In the genomic region with DNA sequence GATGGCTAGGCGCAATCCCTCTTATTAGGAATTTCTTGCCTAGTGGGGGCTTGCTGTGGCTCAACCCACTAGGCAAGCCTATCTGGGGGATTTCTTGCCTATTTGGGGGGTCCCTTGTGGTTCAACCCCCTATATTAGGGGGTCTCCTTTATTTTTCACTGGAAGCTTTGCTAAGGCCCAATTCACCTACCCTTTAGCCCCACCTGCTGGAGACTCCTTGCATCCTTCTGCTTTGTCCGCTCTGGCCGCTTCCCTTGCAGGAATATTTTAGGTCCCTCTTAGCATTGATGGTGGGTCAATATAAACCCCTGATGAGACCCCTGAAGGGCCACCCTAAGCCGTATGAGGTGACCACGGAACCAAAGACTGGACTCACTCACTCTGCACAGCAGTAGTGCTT, we compare ENCODE assay signal across 9 cellular contexts.
DNase-seq lines count a peak whose midpoint lies in the region; ATAC-seq and TF ChIP-seq lines count a peak whose summit lies in the region.
"Had no signal": no experiment of that assay in that cellular context is flagged by ENCODE, and none has a peak within 500 bp of the region (broad histone marks: within the 10 kb centered on the region; RNA-seq: fewer than 3 reads in every experiment).

No MANE protein-coding gene starts in this region.

- H3K4me2 ChIP-seq in H9 (ENCODE audit: insufficient read depth, insufficient read length, low read length) = no peak overlapping the region

- no peak overlapping the region for H2AK5ac ChIP-seq in H9 (ENCODE audit: insufficient read length, low read length)

- no peaks in the 10 kb centered on the region for H3K23me2 ChIP-seq in H9 (ENCODE audit: insufficient read length, low read depth, low read length, poor library complexity, severe bottlenecking)

- TF ChIP-seq CTCF in C4-2B (conservative IDR thresholded peaks at IDR 0.05) (peak; percentile 66), H9 (conservative IDR thresholded peaks at IDR 0.05) (peak; percentile 82), Panc1 (IDR thresholded peaks at IDR 0.05) (peak; percentile 72)

- H3K4ac ChIP-seq in H9 (ENCODE audit: low read depth, low read length) = no peak overlapping the region

- H3K4me1 ChIP-seq in H9 (ENCODE audit: insufficient read depth, low read length) = no peaks in the 10 kb centered on the region
- H3K4me1 ChIP-seq in Panc1 (ENCODE audit: control insufficient read depth, insufficient read depth, low read length) = no peaks in the 10 kb centered on the region

- H3K14ac ChIP-seq in H9 (ENCODE audit: insufficient read depth, low read length) = no peak overlapping the region

- no peak overlapping the region for H4K8ac ChIP-seq in H9 (replicated peaks; ENCODE audit: insufficient read length, low read depth, low read length)

- no peak overlapping the region for H4K5ac ChIP-seq in H9 (ENCODE audit: insufficient read length, low read depth, low read length)

- H3K4me1 Mint-ChIP-seq in H9 = peaks cover 12 to 14% of the 10 kb centered on the region in 2 experiments

- no peaks in the 10 kb centered on the region; the same call in 1 of the 2 replicates for H3K27me3 Mint-ChIP-seq in H9 (ENCODE audit: low read depth)

- H4K91ac ChIP-seq in H9 (ENCODE audit: insufficient read length, low read depth, low read length) = no peak overlapping the region

- H2BK5ac ChIP-seq in H9 (ENCODE audit: insufficient read length, low read length) = no peak overlapping the region

- H3T11ph ChIP-seq in H9 (ENCODE audit: low read length) = no peak overlapping the region

- H2BK12ac ChIP-seq in H9 (ENCODE audit: insufficient read length, low read depth, low read length) = no peak overlapping the region

- H3K4me3 Mint-ChIP-seq in H9 = no peak overlapping the region

- intact Hi-C loops in Panc1 (cut with micrococcal nuclease; ENCODE audit: unreplicated experiment) = loop anchor here (10.0 kb wide), 1 partner anchor 543 kb away; no protein-coding TSS in a partner anchor

- H3K79me2 ChIP-seq in H9 (ENCODE audit: insufficient read depth, low read length) = no peaks in the 10 kb centered on the region

- CTCF ChIA-PET in Panc1 (lab: Charles Lee) = no interaction called here

- no peak overlapping the region for H2BK15ac ChIP-seq in H9 (ENCODE audit: low read depth, low read length)

- H3K36me3 Mint-ChIP-seq in H9 (ENCODE audit: insufficient read depth in 1 of 3, low read depth in 3 of 3) = peaks cover 6% of the 10 kb centered on the region in 3 experiments; a peak in 6 of 7 replicates

- BruUV-seq in Panc1 (replicated peaks; lab: Mats Ljungman, UMichigan) = no TSS peak

- in situ Hi-C loops in Panc1 (cut with HindIII; ENCODE audit: low pct_unique_long_range_greater_than_20kb, low sequenced_read_pairs) = no loop called here

- H3K27me3 ChIP-seq in H9 (ENCODE audit: insufficient read depth, low read length) (no peaks in the 10 kb centered on the region), Panc1 (ENCODE audit: control insufficient read depth, insufficient read depth, low read length) (no peaks in the 10 kb centered on the region)

- H3K27ac Mint-ChIP-seq in H9 = no peak overlapping the region

- H3K79me1 ChIP-seq in H9 (ENCODE audit: insufficient read depth, low read depth, low read length, poor library complexity, severe bottlenecking) = no peaks in the 10 kb centered on the region

- POLR2A ChIA-PET in Panc1 (lab: Charles Lee) = no interaction called here

- H3K23ac ChIP-seq in H9 (ENCODE audit: insufficient read length, low read depth, low read length) = no peak overlapping the region

- peaks cover 5% of the 10 kb centered on the region for H3K9me3 ChIP-seq in H9 (ENCODE audit: control insufficient read depth, low read depth, low read length)
- 0 out of 2 replicates have a peak, but pooled peaks cover 2% of the 10 kb centered on the region for H3K9me3 ChIP-seq in Panc1 (ENCODE audit: control insufficient read depth, insufficient read depth, low read depth, low read length)

- DNase-seq in H9 (peak; percentile 61), Panc1 (ENCODE audit: low read depth, low spot score) (no peak), iPS DF 4.7 (ENCODE audit: extremely low read depth, low spot score) (peak; percentile 11), NCI-H1092 (lab: John Stamatoyannopoulos, UW) (no peak)

- H3K18ac ChIP-seq in H9 (ENCODE audit: insufficient read length, low read depth, low read length) = no peak overlapping the region

- H3K56ac ChIP-seq in H9 (ENCODE audit: insufficient read length, low read depth, low read length) = no peak overlapping the region

- H3K4me3 ChIP-seq in Panc1 (ENCODE audit: low read depth in 2 of 2, low read length in 2 of 2) = no peak overlapping the region

- no peaks in the 10 kb centered on the region for H3K36me3 ChIP-seq in Panc1 (ENCODE audit: control insufficient read depth, insufficient read depth, low read length)

- no peak overlapping the region for H3K27ac ChIP-seq in C4-2B
- H3K27ac ChIP-seq in H9 (ENCODE audit: insufficient read length, low read depth, low read length) = no peak overlapping the region
- no peak overlapping the region for H3K27ac ChIP-seq in Panc1 (ENCODE audit: low read length)

- peaks cover 25 to 41% of the 10 kb centered on the region in 2 experiments for H3K9me3 Mint-ChIP-seq in H9

- whole genome bisulfite sequencing in H9 (ENCODE audit: extremely low coverage, insufficient read length, low lambda C conversion rate) = no CpG with 5 or more reads among the region's 5 CpGs

- no peak overlapping the region for H2BK20ac ChIP-seq in H9 (ENCODE audit: low read depth, low read length, poor library complexity, severe bottlenecking)

- H2AFZ ChIP-seq in H9 (ENCODE audit: low read length) = no peak overlapping the region

- H2BK120ac ChIP-seq in H9 (ENCODE audit: low read depth, low read length, poor library complexity, severe bottlenecking) = no peak overlapping the region

- no peaks in the 10 kb centered on the region for H4K20me1 ChIP-seq in H9 (ENCODE audit: control insufficient read depth, insufficient read depth, insufficient read length)

- no peak overlapping the region for H3K9ac ChIP-seq in H9 (ENCODE audit: extremely low read depth, insufficient read length, low read length)

- ATAC-seq in Panc1 (no peak), GM21737 (IDR thresholded peaks at IDR 0.05; ENCODE audit: unreplicated experiment) (no peak), GM18873 (IDR thresholded peaks at IDR 0.05; ENCODE audit: low FRiP score, unreplicated experiment) (no peak), GM18520 (IDR thresholded peaks at IDR 0.05; ENCODE audit: unreplicated experiment) (no peak)
- ATAC-seq: activated CD4-positive, CD25-positive, alpha-beta regulatory T cell treated with anti-CD3 and anti-CD28 coated beads, Interleukin-2, amount 50 U/mL, for 24 hours had no signal

Comparison
In these comparisons a context has a peak if more than half of its experiments do, and no peak if none do; other contexts are left out.
1. DNase-seq: peak in H9 (single experiment) and iPS DF 4.7 (single experiment); none in Panc1 (single experiment) and NCI-H1092 (single experiment).
2. Peak in every context shown above with its lines, with median percentiles within 50 percentile points of each other: CTCF ChIP-seq.